Comparison of ENCODE assay signal across 9 cellular contexts in the genomic region with DNA sequence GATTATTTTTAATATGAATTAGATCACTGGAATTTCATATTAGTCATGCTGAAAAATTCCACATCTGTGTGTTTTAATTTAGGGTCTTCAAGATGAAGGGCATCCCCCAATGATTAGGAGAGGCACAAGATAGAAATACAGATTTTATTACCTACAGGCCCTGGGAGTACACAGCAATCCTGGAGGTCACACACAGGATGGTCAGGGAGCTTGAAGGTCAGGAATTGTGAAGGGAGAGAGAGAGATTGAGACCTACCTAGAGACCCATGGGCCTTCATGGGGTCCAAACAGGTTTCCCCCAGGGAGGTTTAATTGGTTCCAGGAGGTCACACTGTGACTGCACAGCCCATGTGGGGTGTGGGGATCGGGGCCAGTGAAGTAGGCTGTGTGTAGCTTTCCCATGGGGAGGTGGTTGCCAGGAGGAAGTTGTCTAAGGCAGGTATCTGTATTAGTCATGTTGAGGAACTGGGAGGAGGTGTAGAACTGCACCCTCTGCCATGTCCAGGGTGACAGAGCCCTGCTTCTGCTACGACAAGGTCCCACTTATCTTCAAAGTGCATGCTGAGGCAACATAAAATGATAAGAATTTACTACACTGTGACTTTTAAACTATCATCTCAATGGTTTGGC. TPM values are rescaled to one million over a fixed set of nuclear protein-coding genes. Genes with fewer than 3 reads are reported as not detected.
A peak's percentile ranks its signal among the peaks of the same experiment; 100 is the strongest.
DNase-seq lines count a peak whose midpoint lies in the region; ATAC-seq lines count a peak whose summit lies in the region.
"Had no signal": no experiment of that assay in that cellular context is flagged by ENCODE, and none has a peak within 500 bp of the region (broad histone marks: within the 10 kb centered on the region; RNA-seq: fewer than 3 reads in every experiment).

No MANE protein-coding gene starts in this region.

- no peak overlapping the region for H3K4me3 ChIP-seq in SJCRH30

- H3K27ac Mint-ChIP-seq in naive thymus-derived CD8-positive, alpha-beta T cell = peak overlapping the region in 4 of 10 donors; percentile 0 to 72 (median 64)

- peak overlapping the region in 1 of 10 donors; percentile 19 for H3K4me3 Mint-ChIP-seq in naive thymus-derived CD8-positive, alpha-beta T cell

- 0 out of 2 replicates have a peak, but pooled peaks cover 3% of the 10 kb centered on the region for H3K36me3 ChIP-seq in SJCRH30

- ATAC-seq in HG02884 (IDR thresholded peaks at IDR 0.05; ENCODE audit: unreplicated experiment) = peak; percentile 81
- ATAC-seq in naive thymus-derived CD8-positive, alpha-beta T cell = peak; percentile 26 to 40

- peak overlapping the region; percentile 35 for H3K27ac ChIP-seq in SJCRH30
- H3K27ac ChIP-seq: 22Rv1 had no signal

- H3K9me3 ChIP-seq in SJCRH30 (replicated peaks) = no peaks in the 10 kb centered on the region

- peaks cover 30 to 81% (median 78%) of the 10 kb centered on the region in 4 donors for H3K4me1 Mint-ChIP-seq in naive thymus-derived CD8-positive, alpha-beta T cell

- H3K27me3 ChIP-seq in SJCRH30 = no peaks in the 10 kb centered on the region

- DNase-seq in DMS53 (lab: John Stamatoyannopoulos, UW) = peak; percentile 35
- no peak for DNase-seq in DMS53 treated with DMSO at 0.1 percent for 48 hours (lab: John Stamatoyannopoulos, UW; ENCODE audit: unreplicated experiment)
- no peak for DNase-seq in SJCRH30
- DNase-seq in naive thymus-derived CD8-positive, alpha-beta T cell = no peak
- no peak for DNase-seq in COLO668 (lab: John Stamatoyannopoulos, UW; ENCODE audit: unreplicated experiment)
- no peak for DNase-seq in NCI-H2171 treated with DMSO at 0.1 percent for 48 hours (lab: John Stamatoyannopoulos, UW)
- DNase-seq in NCI-H146 (lab: John Stamatoyannopoulos, UW) = no peak

- POLR2A ChIA-PET in naive thymus-derived CD8-positive, alpha-beta T cell (lab: Charles Lee) = no interaction called here

- H3K9me3 Mint-ChIP-seq in naive thymus-derived CD8-positive, alpha-beta T cell = no peaks in the 10 kb centered on the region

- H3K4me1 ChIP-seq in SJCRH30 = peaks cover 19% of the 10 kb centered on the region

- H3K36me3 Mint-ChIP-seq in naive thymus-derived CD8-positive, alpha-beta T cell = peaks cover 0 to 15% (median 9%) of the 10 kb centered on the region in 3 donors

- no peaks in the 10 kb centered on the region for H3K27me3 Mint-ChIP-seq in naive thymus-derived CD8-positive, alpha-beta T cell

RNA-seq across cellular contexts. Expression of gene SNX9, which starts 18.3 kb away (rescaled TPM):
- 28.0 and 29.2 TPM in 2 replicates for total RNA-seq in SJCRH30 (2014; rRNA removed; shearing (Covaris generic))
- 10 to 100 TPM; 38.2 TPM for total RNA-seq in naive thymus-derived CD8-positive, alpha-beta T cell
- polyA plus RNA-seq in naive thymus-derived CD8-positive, alpha-beta T cell = 10 to 100 TPM; 15.6 to 32.8 (median 19.7) TPM
